Comparison of ENCODE assay signal across 11 cellular contexts in genomic region chr3:183513046-183513706, GRCh38. TPM values are rescaled to one million over a fixed set of nuclear protein-coding genes. Genes with fewer than 3 reads are reported as not detected.
A peak's percentile ranks its signal among the peaks of the same experiment; 100 is the strongest.
DNase-seq lines count a peak whose midpoint lies in the region; ATAC-seq, FAIRE-seq and TF ChIP-seq lines count a peak whose summit lies in the region.
"Had no signal": no experiment of that assay in that cellular context is flagged by ENCODE, and none has a peak within 500 bp of the region (broad histone marks: within the 10 kb centered on the region; RNA-seq: fewer than 3 reads in every experiment).

No MANE protein-coding gene starts in this region.

- H2AFZ ChIP-seq in SU-DHL-6 (ENCODE audit: low read depth, low read length, severe bottlenecking), result no peak overlapping the region
- H2AFZ ChIP-seq: PC-9 had no signal

- H3K36me3 ChIP-seq in SU-DHL-6 (ENCODE audit: low read length), result peaks cover 11% of the 10 kb centered on the region; the same call in 1 of the 2 replicates
- no peaks in the 10 kb centered on the region for H3K36me3 ChIP-seq in psoas muscle (ENCODE audit: insufficient read depth in 1 of 2, low read depth in 1 of 2)
- H3K36me3 ChIP-seq in kidney (ENCODE audit: control insufficient read depth in 1 of 2, insufficient read depth in 2 of 2, low read length in 2 of 2), result no peaks in the 10 kb centered on the region
- H3K36me3 ChIP-seq: upper lobe of left lung had no signal

- peaks cover 27% of the 10 kb centered on the region for H3K4me1 ChIP-seq in psoas muscle
- no peaks in the 10 kb centered on the region for H3K4me1 ChIP-seq in kidney (ENCODE audit: control insufficient read depth in 1 of 2, insufficient read depth in 1 of 2, low read depth in 1 of 2, low read length in 2 of 2)

- no peaks in the 10 kb centered on the region for H4K20me1 ChIP-seq in SU-DHL-6 (ENCODE audit: low read depth, low read length)

- WGBS in psoas muscle, 3 donors, result 49 to 51% (median 51%) methylated on average over 6 of the region's 6 CpGs

- peak overlapping the region; percentile 58 for H3K4me2 ChIP-seq in SU-DHL-6 (ENCODE audit: low read depth, low read length, poor library complexity, severe bottlenecking)
- H3K4me2 ChIP-seq: PC-9 had no signal

- TF ChIP-seq CTCF in GM10266 (IDR thresholded peaks at IDR 0.05; ENCODE audit: control insufficient read depth, insufficient read depth, low read depth, missing control alignments) (no peak), SU-DHL-6 (IDR thresholded peaks at IDR 0.05; ENCODE audit: insufficient read depth, low read length, poor library complexity, severe bottlenecking) (no peak), psoas muscle (IDR thresholded peaks at IDR 0.05) (no peak), kidney (IDR thresholded peaks at IDR 0.05; ENCODE audit: borderline replicate concordance, extremely low read depth, insufficient read depth) (no peak)

- no peaks in the 10 kb centered on the region for H3K9me3 ChIP-seq in SU-DHL-6 (ENCODE audit: insufficient read depth, low read length)
- H3K9me3 ChIP-seq in psoas muscle, result no peaks in the 10 kb centered on the region
- H3K9me3 ChIP-seq in kidney (ENCODE audit: control insufficient read depth in 1 of 2, low read length in 2 of 2), result no peaks in the 10 kb centered on the region
- H3K9me3 ChIP-seq: upper lobe of left lung had no signal

- ATAC-seq in psoas muscle (peak in 3 of 4 donors; percentile 50 to 67 (median 65)), GM21717 (IDR thresholded peaks at IDR 0.05; ENCODE audit: unreplicated experiment) (no peak)

- DNase-seq in GM10266 (ENCODE audit: extremely low spot score), result peak; percentile 52
- DNase-seq in activated effector memory CD4-positive, alpha-beta T cell treated with anti-CD3 and anti-CD28 coated beads, Interleukin-2, amount 50 U/mL, for 16 hours, result peak; percentile 71
- no peak for DNase-seq in psoas muscle
- no peak for DNase-seq in NCI-H2227 (lab: John Stamatoyannopoulos, UW; ENCODE audit: unreplicated experiment)
- DNase-seq in anterior cingulate cortex (lab: John Stamatoyannopoulos, UW), result no peak
- no peak for DNase-seq in kidney

- H3K9me2 ChIP-seq in SU-DHL-6 (replicated peaks; ENCODE audit: insufficient read depth, low read length), result no peaks in the 10 kb centered on the region

- H3K4me3 ChIP-seq in SU-DHL-6 (ENCODE audit: insufficient read depth, low read length, poor library complexity, severe bottlenecking) (no peak overlapping the region), psoas muscle (no peak overlapping the region), kidney (ENCODE audit: low read length in 2 of 2) (no peak overlapping the region)
- H3K4me3 ChIP-seq: PC-9, upper lobe of left lung had no signal

- peaks cover 59% of the 10 kb centered on the region for H3F3A ChIP-seq in SU-DHL-6 (ENCODE audit: insufficient read depth)

- intact Hi-C loops in psoas muscle (cut with DNase I) (no loop called here), kidney (cut with DNase I) (no loop called here)

- no peaks in the 10 kb centered on the region for H3K27me3 ChIP-seq in SU-DHL-6 (ENCODE audit: low read length)
- no peaks in the 10 kb centered on the region for H3K27me3 ChIP-seq in psoas muscle (ENCODE audit: insufficient read depth in 3 of 3, low read length in 2 of 3)
- H3K27me3 ChIP-seq: upper lobe of left lung had no signal

- no peak for FAIRE-seq in kidney (lab: Jason Lieb, UNC)
- FAIRE-seq: G401.6 had no signal

- H3K9ac ChIP-seq in SU-DHL-6 (ENCODE audit: low read length) (peak overlapping the region; percentile 25), kidney (ENCODE audit: low read length in 2 of 2) (no peak overlapping the region)

- H3K27ac ChIP-seq in SU-DHL-6 (ENCODE audit: low read depth, low read length) (peak overlapping the region; percentile 99), psoas muscle (no peak overlapping the region), kidney (ENCODE audit: low read depth in 2 of 2, low read length in 2 of 2) (no peak overlapping the region)
- H3K27ac ChIP-seq: PC-9, upper lobe of left lung had no signal

- peaks cover 67% of the 10 kb centered on the region for H3K79me2 ChIP-seq in SU-DHL-6 (ENCODE audit: insufficient read depth, low read length)

RNA-seq across cellular contexts. Expression of gene KLHL6, which starts 42.3 kb away (rescaled TPM):
- total RNA-seq in psoas muscle, result 1 to 10 TPM in 1 of 4 donors, under 1 TPM in 3; 0.42 to 1.3 (median 0.51) TPM
- polyA plus RNA-seq in psoas muscle, result under 1 TPM; 0.12 to 0.22 (median 0.13) TPM
- total RNA-seq in kidney, result 9.8 TPM
- polyA plus RNA-seq in kidney (ENCODE audit: insufficient read depth, low read depth, low replicate concordance), result 0.37 TPM

Comparison
In these comparisons a context has a peak if more than half of its experiments do, and no peak if none do; other contexts are left out.
1. DNase-seq: peak in GM10266 (single experiment) and activated effector memory CD4-positive, alpha-beta T cell treated with anti-CD3 and anti-CD28 coated beads, Interleukin-2, amount 50 U/mL, for 16 hours (single experiment); none in psoas muscle (0 of 2), NCI-H2227 (single experiment), anterior cingulate cortex (0 of 58) and kidney (single experiment).